Comparison of ENCODE assay signal across 10 cellular contexts in genomic region chr2:84958135-84959044, GRCh38. TPM values are rescaled to one million over a fixed set of nuclear protein-coding genes. Genes with fewer than 3 reads are reported as not detected.
DNase-seq lines count a peak whose midpoint lies in the region.
"Had no signal": no experiment of that assay in that cellular context is flagged by ENCODE, and none has a peak within 500 bp of the region (broad histone marks: within the 10 kb centered on the region; RNA-seq: fewer than 3 reads in every experiment).

No MANE protein-coding gene starts in this region.

- no peak overlapping the region for H3K27ac ChIP-seq in CD8-positive, alpha-beta memory T cell (ENCODE audit: low read depth, low read length)

- no peak overlapping the region for H3K4me3 ChIP-seq in CD8-positive, alpha-beta memory T cell (ENCODE audit: low read length)
- H3K4me3 ChIP-seq: BLaER1 treated with 17β-estradiol and CSF1 and Interleukin-3, amounts not matched to agents 10 nM and 100 nM had no signal

- POLR2A ChIA-PET in CD8-positive, alpha-beta memory T cell (lab: Charles Lee) = interaction anchor here (0.7 kb wide), 1 partner anchor 10 kb away, joined by 3 read pairs; no protein-coding TSS in a partner anchor

- H3K4me1 Mint-ChIP-seq in CD8-positive, alpha-beta memory T cell = peaks cover 12 to 20% (median 18%) of the 10 kb centered on the region in 3 donors

- H3K36me3 Mint-ChIP-seq in CD8-positive, alpha-beta memory T cell = peaks cover 0 to 13% (median 7%) of the 10 kb centered on the region in 3 donors

- H3K4me3 Mint-ChIP-seq in CD8-positive, alpha-beta memory T cell = no peak overlapping the region
- H3K4me3 Mint-ChIP-seq: activated T-cell treated with anti-CD3 and anti-CD28 coated beads, Interleukin-2, amount 50 U/mL, for 4 hours had no signal

- H3K27me3 ChIP-seq in CD8-positive, alpha-beta memory T cell (ENCODE audit: insufficient read depth, low read length, poor library complexity, severe bottlenecking) = no peaks in the 10 kb centered on the region
- H3K27me3 ChIP-seq: BLaER1 treated with 17β-estradiol and CSF1 and Interleukin-3, amounts not matched to agents 10 nM and 100 nM had no signal

- CTCF ChIA-PET in CD8-positive, alpha-beta memory T cell (lab: Charles Lee) = interaction anchor here (1.1 to 3.7 kb wide), 4 partner anchors 12 to 53 kb away, joined by 3 to 10 read pairs (median 4); no protein-coding TSS in a partner anchor

- no peaks in the 10 kb centered on the region for H3K4me1 ChIP-seq in CD8-positive, alpha-beta memory T cell (ENCODE audit: insufficient read depth, low read length)

- DNase-seq in NCI-H1417 (lab: John Stamatoyannopoulos, UW) (peak; percentile 39 to 91 (median 68)), NCI-H1417 treated with DMSO at 0.1 percent for 48 hours (lab: John Stamatoyannopoulos, UW) (no peak), NCI-H345 (lab: John Stamatoyannopoulos, UW) (peak; percentile 72), ecto neural progenitor cell (ENCODE audit: low spot score) (peak; percentile 86), myocyte (ENCODE audit: low read depth) (peak; percentile 72), HUDEP-2 (lab: John Stamatoyannopoulos, UW; ENCODE audit: unreplicated experiment in 76 of 76) (no peak), SKM-1 (lab: John Stamatoyannopoulos, UW; ENCODE audit: unreplicated experiment) (no peak)
- no peak for DNase-seq in CD8-positive, alpha-beta memory T cell
- DNase-seq: activated T-cell treated with anti-CD3 and anti-CD28 coated beads, Interleukin-2, amount 50 U/mL, for 4 hours had no signal

- no peaks in the 10 kb centered on the region for H3K9me3 ChIP-seq in CD8-positive, alpha-beta memory T cell (ENCODE audit: low read length)
- H3K9me3 ChIP-seq: BLaER1 treated with 17β-estradiol and CSF1 and Interleukin-3, amounts not matched to agents 10 nM and 100 nM had no signal

- no peaks in the 10 kb centered on the region for H3K27me3 Mint-ChIP-seq in CD8-positive, alpha-beta memory T cell

- no peaks in the 10 kb centered on the region for H3K9me3 Mint-ChIP-seq in CD8-positive, alpha-beta memory T cell
- H3K9me3 Mint-ChIP-seq: activated T-cell treated with anti-CD3 and anti-CD28 coated beads, Interleukin-2, amount 50 U/mL, for 4 hours had no signal

- no peaks in the 10 kb centered on the region for H3K36me3 ChIP-seq in CD8-positive, alpha-beta memory T cell (ENCODE audit: insufficient read depth, low read length)

- peak overlapping the region in 4 of 8 donors; percentile 4 to 90 (median 52) for H3K27ac Mint-ChIP-seq in CD8-positive, alpha-beta memory T cell

RNA-seq across cellular contexts. Expression of gene KCMF1, which starts 12.6 kb away (rescaled TPM):
- total RNA-seq in myocyte = 74.4 and 79.6 TPM in 2 replicates
- polyA plus RNA-seq in myocyte (2012) = 73.0 TPM
- total RNA-seq in CD8-positive, alpha-beta memory T cell = 100 to 1,000 TPM in 1 of 2 experiments, 10 to 100 TPM in 1; 98.1 to 105 TPM
- polyA plus RNA-seq in CD8-positive, alpha-beta memory T cell = 30.7 TPM

RNA-seq across cellular contexts. Expression of gene TMSB10, which starts 52.9 kb away (rescaled TPM):
- 1,553 and 1,708 TPM in 2 replicates for total RNA-seq in myocyte
- polyA plus RNA-seq in myocyte (2012) = 4,071 TPM
- total RNA-seq in CD8-positive, alpha-beta memory T cell = 1,000 to 10,000 TPM; 1,121 to 1,125 TPM
- polyA plus RNA-seq in CD8-positive, alpha-beta memory T cell = 4,836 TPM

Comparison
In these comparisons a context has a peak if more than half of its experiments do, and no peak if none do; other contexts are left out.
1. DNase-seq: peak in NCI-H1417 (3 of 3), NCI-H345 (single experiment), ecto neural progenitor cell (single experiment) and myocyte (single experiment); none in NCI-H1417 treated with DMSO at 0.1 percent for 48 hours (single experiment), CD8-positive, alpha-beta memory T cell (0 of 5), HUDEP-2 (0 of 76) and SKM-1 (single experiment).